14 cellular contexts compared by ENCODE assay signal in genomic region chr4:165383757-165384156, GRCh38. TPM values are rescaled to one million over a fixed set of nuclear protein-coding genes. Genes with fewer than 3 reads are reported as not detected.
DNase-seq lines count a peak whose midpoint lies in the region; ATAC-seq and TF ChIP-seq lines count a peak whose summit lies in the region.
"Had no signal": no experiment of that assay in that cellular context is flagged by ENCODE, and none has a peak within 500 bp of the region (broad histone marks: within the 10 kb centered on the region; RNA-seq: fewer than 3 reads in every experiment).

No MANE protein-coding gene starts in this region.

- no peak for TF ChIP-seq CTCF in left ventricle myocardium inferior (IDR thresholded peaks at IDR 0.05; ENCODE audit: borderline replicate concordance)
- TF ChIP-seq CTCF in heart left ventricle (IDR thresholded peaks at IDR 0.05): no peak

- H3K27ac ChIP-seq in left ventricle myocardium inferior (replicated peaks): peak overlapping the region; percentile 24
- H3K27ac ChIP-seq in heart left ventricle: peak overlapping the region in 1 of 12 donors; percentile 35

- H3K4me3 ChIP-seq in left ventricle myocardium inferior (no peak overlapping the region), heart left ventricle (no peak overlapping the region), adipocyte (ENCODE audit: low read length) (peak overlapping the region; percentile 45)
- H3K4me3 ChIP-seq: stomach had no signal

- H3K9me3 ChIP-seq in left ventricle myocardium inferior (replicated peaks) (no peaks in the 10 kb centered on the region), heart left ventricle (no peaks in the 10 kb centered on the region), adipocyte (ENCODE audit: control insufficient read depth, low read length) (no peaks in the 10 kb centered on the region)
- H3K9me3 ChIP-seq: stomach had no signal

- DNase-seq in left ventricle myocardium inferior (no peak), heart left ventricle (no peak), adipocyte (ENCODE audit: low read depth) (no peak), fibroblast of peridontal ligament (ENCODE audit: extremely low read depth) (peak; percentile 24), SIG-M5 treated with dmso at 0.1 percent for 504 hours (lab: John Stamatoyannopoulos, UW; ENCODE audit: unreplicated experiment) (no peak)
- DNase-seq in activated CD4-positive, CD25-positive, alpha-beta regulatory T cell treated with anti-CD3 and anti-CD28 coated beads, Interleukin-2, amount 50 U/mL, for 72 hours: no peak
- DNase-seq in activated effector memory CD4-positive, alpha-beta T cell treated with Interleukin-2 at 50 U/mL for 16 hours: no peak
- DNase-seq: activated CD8-positive, alpha-beta T cell treated with anti-CD3 and anti-CD28 coated beads, Interleukin-2, amount 10 ng/mL, durations not matched to agents 7 days and 5 days; activated naive CD4-positive, alpha-beta T cell treated with anti-CD3 and anti-CD28 coated beads, Interleukin-2, amount 10 ng/mL, durations not matched to agents 7 days and 5 days; stimulated activated CD4-positive, alpha-beta T cell treated with anti-CD3 and anti-CD28 coated beads, Interleukin-4, amount 100 ng/mL, for 1 hour; stomach had no signal

- 68 to 75% (median 70%) methylated on average over 7 of the region's 7 CpGs for WGBS in heart left ventricle, 4 donors

- ATAC-seq in heart left ventricle: no peak
- no peak for ATAC-seq in GM18870 (IDR thresholded peaks at IDR 0.05; ENCODE audit: unreplicated experiment)
- ATAC-seq: activated CD8-positive, alpha-beta T cell treated with anti-CD3 and anti-CD28 coated beads, Interleukin-2, amount 10 ng/mL, durations not matched to agents 7 days and 5 days had no signal

- H3K27me3 ChIP-seq in left ventricle myocardium inferior (ENCODE audit: low read depth) (peaks cover 11% of the 10 kb centered on the region), heart left ventricle (peaks cover 0 to 23% (median 3%) of the 10 kb centered on the region in 9 donors), adipocyte (replicated peaks; ENCODE audit: control insufficient read depth, insufficient read depth, low read length) (no peaks in the 10 kb centered on the region)

- H3K36me3 ChIP-seq in left ventricle myocardium inferior (no peaks in the 10 kb centered on the region), heart left ventricle (no peaks in the 10 kb centered on the region), adipocyte (ENCODE audit: control insufficient read depth, insufficient read depth, low read length, severe bottlenecking) (no peaks in the 10 kb centered on the region)
- H3K36me3 ChIP-seq: stomach had no signal

- H3K4me1 ChIP-seq in left ventricle myocardium inferior (peaks cover 12% of the 10 kb centered on the region), heart left ventricle (peaks cover 0 to 27% (median 0%) of the 10 kb centered on the region in 12 donors), adipocyte (ENCODE audit: control insufficient read depth, insufficient read depth, low read length) (peaks cover 31% of the 10 kb centered on the region)

- intact Hi-C loops in left ventricle myocardium inferior (cut with micrococcal nuclease) (no loop called here), heart left ventricle (cut with DNase I) (no loop called here)

- no peak overlapping the region for H3K9ac ChIP-seq in adipocyte (ENCODE audit: low read length)

- no peak for TF ChIP-seq POLR2A in heart left ventricle (IDR thresholded peaks at IDR 0.05)

RNA-seq across cellular contexts. Expression of gene CPE, which starts 4.9 kb away (rescaled TPM):
- total RNA-seq in left ventricle myocardium inferior (43.2 TPM), heart left ventricle (100 to 1,000 TPM in 1 of 9 donors, 10 to 100 TPM in 8; 16.6 to 115 (median 34.5) TPM)
- 10 to 100 TPM; 13.3 to 23.4 TPM for polyA plus RNA-seq in heart left ventricle
- total RNA-seq: activated CD8-positive, alpha-beta T cell treated with anti-CD3 and anti-CD28 coated beads, Interleukin-2, amount 10 ng/mL, durations not matched to agents 7 days and 5 days; OCI-LY7; T-helper 1 cell treated with Interleukin-12 subunit alpha and Interleukin-12 subunit beta and Interleukin-4 antibody, amounts not matched to agents 30 ng/mL and 1 ng/mL, for 36 hours had no signal

RNA-seq across cellular contexts. Expression of gene MSMO1, which starts 56.3 kb away (rescaled TPM):
- 7.3 TPM for total RNA-seq in left ventricle myocardium inferior
- total RNA-seq in heart left ventricle: 10 to 100 TPM in 7 of 9 donors, 1 to 10 TPM in 2; 7.1 to 16.9 (median 13.2) TPM
- polyA plus RNA-seq in heart left ventricle: 10 to 100 TPM in 1 of 2 donors, 1 to 10 TPM in 1; 6.0 to 28.4 TPM
